In genomic region chr16:30928390-30928789, GRCh38 we compare ENCODE assay signal across 15 cellular contexts. TPM values are rescaled to one million over a fixed set of nuclear protein-coding genes. Genes with fewer than 3 reads are reported as not detected.
"Had no signal": no experiment of that assay in that cellular context is flagged by ENCODE, and none has a peak within 500 bp of the region (broad histone marks: within the 10 kb centered on the region; RNA-seq: fewer than 3 reads in every experiment).

No MANE protein-coding gene starts in this region.

- H3K27me3 ChIP-seq: cardiac muscle cell, foreskin keratinocyte, sigmoid colon, testis, upper lobe of left lung had no signal

- H3K4me3 ChIP-seq: cardiac muscle cell, sigmoid colon, upper lobe of left lung had no signal

- H3K27ac ChIP-seq: foreskin keratinocyte had no signal

- H3K4me1 ChIP-seq: foreskin keratinocyte had no signal

- H3K4me3 Mint-ChIP-seq: activated CD4-positive, alpha-beta memory T cell treated with anti-CD3 and anti-CD28 coated beads for 36 hours; activated naive CD4-positive, alpha-beta T cell treated with anti-CD3 and anti-CD28 coated beads for 36 hours; activated naive CD8-positive, alpha-beta T cell treated with anti-CD3 and anti-CD28 coated beads, Interleukin-2, amount 10 ng/mL, durations not matched to agents 7 days and 5 days; memory B cell; nephron progenitor cell had no signal

- H3K9me3 ChIP-seq: sigmoid colon, testis, upper lobe of left lung had no signal

- DNase-seq: activated naive CD8-positive, alpha-beta T cell treated with anti-CD3 and anti-CD28 coated beads, Interleukin-2, amount 10 ng/mL, durations not matched to agents 7 days and 5 days; amniotic stem cell; effector CD8-positive, alpha-beta T cell; erythroblast; sigmoid colon; stimulated activated CD4-positive, alpha-beta T cell treated with anti-CD3 and anti-CD28 coated beads, Interleukin-2, amount 100 ng/mL, for 48 hours had no signal

- H3K27ac Mint-ChIP-seq: activated CD4-positive, alpha-beta memory T cell treated with anti-CD3 and anti-CD28 coated beads for 36 hours; activated naive CD4-positive, alpha-beta T cell treated with anti-CD3 and anti-CD28 coated beads for 36 hours; activated naive CD8-positive, alpha-beta T cell treated with anti-CD3 and anti-CD28 coated beads, Interleukin-2, amount 10 ng/mL, durations not matched to agents 7 days and 5 days; memory B cell; nephron progenitor cell had no signal

- H3K9me3 Mint-ChIP-seq: activated CD4-positive, alpha-beta memory T cell treated with anti-CD3 and anti-CD28 coated beads for 36 hours; activated naive CD4-positive, alpha-beta T cell treated with anti-CD3 and anti-CD28 coated beads for 36 hours; activated naive CD8-positive, alpha-beta T cell treated with anti-CD3 and anti-CD28 coated beads, Interleukin-2, amount 10 ng/mL, durations not matched to agents 7 days and 5 days; memory B cell; nephron progenitor cell had no signal

RNA-seq across cellular contexts. Expression of gene CTF1, which starts 32.0 kb away (rescaled TPM):
- total RNA-seq: occipital lobe had no signal
